8 cellular contexts compared by ENCODE assay signal in the genomic region with DNA sequence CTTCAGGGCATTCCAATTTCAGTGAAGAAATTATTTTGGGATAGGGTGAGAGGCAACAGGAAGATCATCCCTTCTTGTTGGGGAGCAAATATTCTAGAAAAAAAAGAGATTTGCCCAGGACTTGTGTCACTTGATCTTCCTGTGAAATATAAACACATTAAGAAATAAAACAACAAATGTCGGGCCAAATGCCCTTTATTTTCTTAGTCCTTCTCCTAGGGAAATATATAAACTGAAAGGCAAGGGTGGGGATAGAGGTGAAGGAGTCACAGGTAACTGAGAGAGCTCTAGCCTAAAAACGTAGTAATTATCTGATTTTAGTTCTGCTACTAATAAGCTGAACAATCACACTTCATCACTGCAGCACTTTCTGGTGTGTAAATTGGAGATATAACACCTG.
"Had no signal": no experiment of that assay in that cellular context is flagged by ENCODE, and none has a peak within 500 bp of the region (broad histone marks: within the 10 kb centered on the region; RNA-seq: fewer than 3 reads in every experiment).

No MANE protein-coding gene starts in this region.

- ATAC-seq: GM12878 had no signal

- H3K4me3 ChIP-seq: GM12878 had no signal

- DNase-seq: GDM1, GF-D8 had no signal

- FAIRE-seq: G401.6, GM12878, GM12891, GM12892, GM18507, GM19239 had no signal
